Comparison of ENCODE assay signal across 30 cellular contexts in the genomic region with DNA sequence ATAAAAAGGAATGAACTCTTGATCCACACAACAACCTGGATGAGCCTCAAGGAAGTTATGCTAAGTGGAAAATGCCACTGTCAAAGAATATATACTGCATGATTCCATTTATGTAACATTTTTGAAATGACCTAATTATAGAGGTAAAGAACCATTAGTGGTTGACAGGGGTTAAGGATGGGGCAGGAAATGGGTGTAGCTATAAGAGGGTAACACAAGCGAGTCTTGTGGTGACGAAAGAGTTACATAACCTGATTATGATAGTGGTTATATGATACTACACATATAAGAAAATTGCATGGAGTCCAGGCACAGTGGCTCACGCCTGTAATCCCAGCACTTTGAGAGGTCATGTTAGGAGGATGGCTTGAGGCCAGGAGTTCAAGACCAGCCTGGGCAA.
"Had no signal": no experiment of that assay in that cellular context is flagged by ENCODE, and none has a peak within 500 bp of the region (broad histone marks: within the 10 kb centered on the region; RNA-seq: fewer than 3 reads in every experiment).

No MANE protein-coding gene starts in this region.

- H3K27me3 ChIP-seq: ascending aorta, body of pancreas had no signal

- H3K4me1 ChIP-seq: ascending aorta, body of pancreas had no signal

- H3K4me3 ChIP-seq: ascending aorta, body of pancreas had no signal

- H3K36me3 ChIP-seq: ascending aorta had no signal

- H3K9me3 ChIP-seq: ascending aorta, body of pancreas had no signal

- DNase-seq: activated B cell treated with CpG ODN at 0.5 μM for 24 hours; activated CD4-positive, alpha-beta T cell treated with anti-CD3 and anti-CD28 coated beads for 1 hour; activated CD4-positive, alpha-beta T cell treated with anti-CD3 and anti-CD28 coated beads, Interleukin-2, amount 10 ng/mL, durations not matched to agents 24 days and 14 days; activated CD4-positive, alpha-beta T cell treated with anti-CD3 and anti-CD28 coated beads, Interleukin-2, amount 50 U/mL, for 48 hours; activated CD8-positive, alpha-beta memory T cell treated with anti-CD3 and anti-CD28 coated beads, Interleukin-2, amount 10 ng/mL, durations not matched to agents 7 days and 5 days; activated effector memory CD4-positive, alpha-beta T cell treated with Interleukin-2 at 50 U/mL for 16 hours; activated naive CD4-positive, alpha-beta T cell treated with Interleukin-2 at 50 U/mL for 16 hours; activated naive CD8-positive, alpha-beta T cell treated with anti-CD3 and anti-CD28 coated beads, Interleukin-2, amount 50 U/mL, for 24 hours; activated T-cell treated with anti-CD3 and anti-CD28 coated beads, Interleukin-2, amount 50 U/mL, for 24 hours; amniotic stem cell; body of pancreas; central memory CD4-positive, alpha-beta T cell; IMR-90; Kasumi-1; KBM-7; NCI-H1105 treated with DMSO at 0.1 percent for 48 hours; NCI-H146; NCI-H187 treated with DMSO at 0.1 percent for 48 hours; NCI-H2081 treated with DMSO at 0.1 percent for 48 hours; NCI-H2171; NCI-H226; NCI-H510A; NCI-H526 treated with DMSO at 0.1 percent for 48 hours; NCI-H82; Right ventricle myocardium superior; RPMI8226; T-helper 9 cell had no signal

- H3K27ac ChIP-seq: ascending aorta, body of pancreas had no signal

- ATAC-seq: activated CD8-positive, alpha-beta memory T cell treated with anti-CD3 and anti-CD28 coated beads, Interleukin-2, amount 10 ng/mL, durations not matched to agents 7 days and 5 days; activated naive CD4-positive, alpha-beta T cell treated with anti-CD3 and anti-CD28 coated beads, Interleukin-2, amount 50 U/mL, for 72 hours; activated naive CD8-positive, alpha-beta T cell treated with anti-CD3 and anti-CD28 coated beads, Interleukin-2, amount 50 U/mL, for 24 hours; body of pancreas; Panc1 had no signal
